30 cellular contexts compared by ENCODE assay signal in genomic region chr2:143402462-143402861, GRCh38.
"Had no signal": no experiment of that assay in that cellular context is flagged by ENCODE, and none has a peak within 500 bp of the region (broad histone marks: within the 10 kb centered on the region; RNA-seq: fewer than 3 reads in every experiment).

No MANE protein-coding gene starts in this region.

- ATAC-seq: activated T-cell treated with anti-CD3 and anti-CD28 coated beads, Interleukin-2, amount 50 U/mL, for 4 hours; K562; Panc1; Right ventricle myocardium inferior; SK-N-SH treated with all-trans-retinoic acid at 6 μM for 48 hours had no signal

- DNase-seq: activated B cell treated with CpG ODN at 0.5 μM for 24 hours; activated CD4-positive, alpha-beta memory T cell treated with anti-CD3 and anti-CD28 coated beads for 36 hours; activated CD4-positive, alpha-beta T cell treated with anti-CD3 and anti-CD28 coated beads for 1 hour; activated CD4-positive, alpha-beta T cell treated with anti-CD3 and anti-CD28 coated beads, Interleukin-2, amount 10 ng/mL, durations not matched to agents 24 days and 14 days; activated CD8-positive, alpha-beta memory T cell treated with anti-CD3 and anti-CD28 coated beads for 24 hours; activated effector memory CD4-positive, alpha-beta T cell treated with anti-CD3 and anti-CD28 coated beads, Interleukin-2, amount 50 U/mL, for 16 hours; activated naive CD4-positive, alpha-beta T cell treated with Interleukin-2 at 50 U/mL for 16 hours; activated naive CD8-positive, alpha-beta T cell treated with anti-CD3 and anti-CD28 coated beads for 36 hours; activated T-cell treated with anti-CD3 and anti-CD28 coated beads, Interleukin-2, amount 50 U/mL, for 4 hours; colonic mucosa; Karpas-422; MM.1S; NCI-H1092 treated with DMSO at 0.1 percent for 48 hours; NCI-H1417 treated with DMSO at 0.1 percent for 48 hours; NCI-H1694; NCI-H2029; NCI-H2107; NCI-H2171 treated with DMSO at 0.1 percent for 48 hours; NCI-H226; NCI-H510A treated with DMSO at 0.1 percent for 48 hours; NCI-H69; NK-92 treated with Interleukin-12 subunit alpha and Interleukin-12 subunit beta, amount 100 ng/mL, for 24 hours; OCI-M1; RPMI8226; SW 1271; T-helper 9 cell had no signal
